Comparison of ENCODE assay signal across 21 cellular contexts in genomic region chr13:111278711-111279110, GRCh38. TPM values are rescaled to one million over a fixed set of nuclear protein-coding genes. Genes with fewer than 3 reads are reported as not detected.
"Had no signal": no experiment of that assay in that cellular context is flagged by ENCODE, and none has a peak within 500 bp of the region (broad histone marks: within the 10 kb centered on the region; RNA-seq: fewer than 3 reads in every experiment).

No MANE protein-coding gene starts in this region.

- H3K27me3 Mint-ChIP-seq: activated CD4-positive, alpha-beta T cell treated with anti-CD3 and anti-CD28 coated beads, Interleukin-2, amount 10 ng/mL, durations not matched to agents 7 days and 5 days; activated CD8-positive, alpha-beta memory T cell treated with anti-CD3 and anti-CD28 coated beads, Interleukin-2, amount 10 ng/mL, durations not matched to agents 7 days and 5 days; central memory CD8-positive, alpha-beta T cell; naive thymus-derived CD8-positive, alpha-beta T cell; progenitor cell of endocrine pancreas; stimulated activated naive CD8-positive, alpha-beta T cell treated with anti-CD3 and anti-CD28 coated beads, Interleukin-15, amount 100 ng/mL, for 72 hours had no signal

- H3K4me1 Mint-ChIP-seq: central memory CD8-positive, alpha-beta T cell; naive thymus-derived CD8-positive, alpha-beta T cell; WTC11 had no signal

- ATAC-seq: activated CD8-positive, alpha-beta memory T cell treated with anti-CD3 and anti-CD28 coated beads, Interleukin-2, amount 10 ng/mL, durations not matched to agents 7 days and 5 days; activated naive CD4-positive, alpha-beta T cell treated with anti-CD3 and anti-CD28 coated beads, Interleukin-2, amount 50 U/mL, for 72 hours; activated T-cell treated with anti-CD3 and anti-CD28 coated beads, Interleukin-2, amount 50 U/mL, for 4 hours; gastroesophageal sphincter; naive thymus-derived CD8-positive, alpha-beta T cell; right lobe of liver; stimulated activated naive CD8-positive, alpha-beta T cell treated with anti-CD3 and anti-CD28 coated beads, Interleukin-15, amount 100 ng/mL, for 72 hours; upper lobe of right lung; WTC11 had no signal

- H3K27ac Mint-ChIP-seq: activated CD4-positive, alpha-beta T cell treated with anti-CD3 and anti-CD28 coated beads, Interleukin-2, amount 10 ng/mL, durations not matched to agents 7 days and 5 days; activated naive CD4-positive, alpha-beta T cell treated with anti-CD3 and anti-CD28 coated beads, Interleukin-2, amount 50 U/mL, for 72 hours; stimulated activated naive CD8-positive, alpha-beta T cell treated with anti-CD3 and anti-CD28 coated beads, Interleukin-15, amount 100 ng/mL, for 72 hours; WTC11 had no signal

- H3K9me3 Mint-ChIP-seq: activated CD4-positive, alpha-beta T cell treated with anti-CD3 and anti-CD28 coated beads, Interleukin-2, amount 10 ng/mL, durations not matched to agents 7 days and 5 days; activated naive CD4-positive, alpha-beta T cell treated with anti-CD3 and anti-CD28 coated beads, Interleukin-2, amount 50 U/mL, for 72 hours; activated T-cell treated with anti-CD3 and anti-CD28 coated beads, Interleukin-2, amount 50 U/mL, for 4 hours; central memory CD8-positive, alpha-beta T cell; naive thymus-derived CD8-positive, alpha-beta T cell; stimulated activated naive CD8-positive, alpha-beta T cell treated with anti-CD3 and anti-CD28 coated beads, Interleukin-15, amount 100 ng/mL, for 72 hours; WTC11 had no signal

- H3K9me3 ChIP-seq: gastroesophageal sphincter, right lobe of liver, testis, upper lobe of right lung had no signal

- H3K27ac ChIP-seq: gastroesophageal sphincter, hepatocyte, right lobe of liver, testis, upper lobe of right lung had no signal

- DNase-seq: activated CD4-positive, alpha-beta T cell treated with anti-CD3 and anti-CD28 coated beads, Interleukin-2, amount 10 ng/mL, durations not matched to agents 7 days and 5 days; activated CD8-positive, alpha-beta memory T cell treated with anti-CD3 and anti-CD28 coated beads, Interleukin-2, amount 10 ng/mL, durations not matched to agents 7 days and 5 days; activated gamma-delta T cell; activated T-cell treated with anti-CD3 and anti-CD28 coated beads, Interleukin-2, amount 50 U/mL, for 4 hours; effector memory CD4-positive, alpha-beta T cell; mesenchymal stem cell; naive thymus-derived CD8-positive, alpha-beta T cell; right lobe of liver; SIG-M5; stimulated activated naive CD8-positive, alpha-beta T cell treated with anti-CD3 and anti-CD28 coated beads, Interleukin-15, amount 100 ng/mL, for 72 hours; testis; upper lobe of right lung had no signal

- FAIRE-seq: keratinocyte, TTC549 had no signal

- H3K4me3 Mint-ChIP-seq: activated CD4-positive, alpha-beta T cell treated with anti-CD3 and anti-CD28 coated beads, Interleukin-2, amount 10 ng/mL, durations not matched to agents 7 days and 5 days; activated CD8-positive, alpha-beta memory T cell treated with anti-CD3 and anti-CD28 coated beads, Interleukin-2, amount 10 ng/mL, durations not matched to agents 7 days and 5 days; activated T-cell treated with anti-CD3 and anti-CD28 coated beads, Interleukin-2, amount 50 U/mL, for 4 hours; central memory CD8-positive, alpha-beta T cell; naive thymus-derived CD8-positive, alpha-beta T cell; stimulated activated naive CD8-positive, alpha-beta T cell treated with anti-CD3 and anti-CD28 coated beads, Interleukin-15, amount 100 ng/mL, for 72 hours; WTC11 had no signal

- H3K4me3 ChIP-seq: gastroesophageal sphincter, hepatocyte, right lobe of liver, testis, upper lobe of right lung had no signal

- H3K27me3 ChIP-seq: gastroesophageal sphincter, hepatocyte, right lobe of liver, testis, upper lobe of right lung had no signal

RNA-seq across cellular contexts. Expression of gene TEX29, which starts 41.7 kb away (rescaled TPM):
- polyA plus RNA-seq: liver; naive thymus-derived CD8-positive, alpha-beta T cell had no signal
